ENCODE assay signal across 8 cellular contexts in the genomic region with DNA sequence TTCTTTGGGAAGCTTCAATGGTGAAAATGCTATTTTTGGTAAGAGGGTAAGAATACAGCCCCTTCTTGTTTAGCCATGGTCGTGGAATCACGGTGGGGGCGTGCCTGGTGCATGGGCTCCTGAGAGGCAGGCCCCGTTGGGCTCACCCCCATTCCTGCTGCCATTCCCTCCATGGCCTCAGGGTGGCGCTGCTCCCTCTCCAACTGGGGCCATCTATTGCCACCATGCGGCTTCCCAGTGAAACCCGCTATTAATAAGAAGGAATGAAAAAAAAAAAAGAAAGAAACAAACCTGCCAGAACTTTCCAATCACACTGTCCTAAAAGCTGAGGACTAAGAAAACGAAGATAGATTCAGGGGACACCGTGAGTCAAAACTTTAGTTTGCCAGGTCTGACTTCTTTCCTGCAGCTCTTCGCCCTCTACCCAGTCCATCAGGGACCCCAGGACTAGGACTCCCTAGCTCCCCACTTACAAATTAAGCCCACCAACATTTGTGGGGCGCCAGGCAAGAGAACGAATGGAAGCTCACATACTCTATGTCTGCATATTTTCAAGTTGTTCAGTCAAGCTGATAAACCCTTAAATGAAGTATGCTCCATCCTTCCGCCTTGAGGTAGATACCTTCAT. TPM values are rescaled to one million over a fixed set of nuclear protein-coding genes. Genes with fewer than 3 reads are reported as not detected.
DNase-seq lines count a peak whose midpoint lies in the region; ATAC-seq, FAIRE-seq and TF ChIP-seq lines count a peak whose summit lies in the region.

No MANE protein-coding gene starts in this region.

- H3K4me1 Mint-ChIP-seq in chondrocyte (ENCODE audit: low read depth): peaks cover 16% of the 10 kb centered on the region

- intact Hi-C loops in HepG2 (cut with micrococcal nuclease; ENCODE audit: unreplicated experiment): loop anchor here (1.0 kb wide), 5 partner anchors 23 to 120 kb away; no protein-coding TSS in a partner anchor

- H3K9me3 Mint-ChIP-seq in chondrocyte (ENCODE audit: low read depth): no peaks in the 10 kb centered on the region

- in situ Hi-C loops in HepG2 (cut with HindIII; ENCODE audit: extremely low pct_ligation_motif_present, low pct_unique_long_range_greater_than_20kb): loop anchor here (5.0 kb wide), 2 partner anchors 70 to 120 kb away; no protein-coding TSS in a partner anchor

- no TSS peak for BruUV-seq in HepG2 (replicated peaks; lab: Mats Ljungman, UMichigan)

- H3K4me2 ChIP-seq in HepG2 (ENCODE audit: low read depth, low read length): peak overlapping the region; percentile 48

- FAIRE-seq in HepG2 (lab: Jason Lieb, UNC): peak; percentile 52

- no peak for TF ChIP-seq POLR2A in HepG2 (IDR thresholded peaks at IDR 0.05; ENCODE audit: insufficient read depth in 1 of 2, low read depth in 2 of 2, low read length in 2 of 2)

- H3K27ac Mint-ChIP-seq in chondrocyte (ENCODE audit: unreplicated experiment): no peak overlapping the region

- CTCF ChIA-PET in HepG2 (lab: Yijun Ruan, JAX; ENCODE audit: low intra/inter-chr PET ratio, low total read pairs): interaction anchor here (0.6 to 4.1 kb wide), 10 partner anchors 68 to 149 kb away, joined by 3 to 75 read pairs (median 4); no protein-coding TSS in a partner anchor

- no peak overlapping the region for H3K9ac ChIP-seq in HepG2 (ENCODE audit: insufficient read depth, low read depth, low read length)

- ATAC-seq in HG02759 (IDR thresholded peaks at IDR 0.05; ENCODE audit: unreplicated experiment) (peak; percentile 68), HepG2 (peak; percentile 91), HG03196 (IDR thresholded peaks at IDR 0.05; ENCODE audit: unreplicated experiment) (no peak)

- no peak overlapping the region for H3K4me3 Mint-ChIP-seq in chondrocyte (ENCODE audit: unreplicated experiment)

- no peaks in the 10 kb centered on the region for H3K36me3 ChIP-seq in HepG2 (replicated peaks in 1 of 2; ENCODE audit: control insufficient read depth in 1 of 2, insufficient read depth in 2 of 2, low read length in 2 of 2)

- POLR2A ChIA-PET in HepG2 (lab: Yijun Ruan, JAX): interaction anchor here (1.5 kb wide), 1 partner anchor 114 kb away, joined by 3 read pairs; no protein-coding TSS in a partner anchor

- TF ChIP-seq CTCF in chondrocyte (IDR thresholded peaks at IDR 0.05) (peak; percentile 99), HepG2 (CRISPR knock-in tag; IDR thresholded peaks at IDR 0.05) (peak; percentile 94)

- H3K27ac ChIP-seq in HepG2 (ENCODE audit: extremely low read length, insufficient read depth, low read length): no peak overlapping the region

- DNase-seq in GDM1 (lab: John Stamatoyannopoulos, UW) (peak; percentile 67), NCI-H2227 treated with DMSO at 0.1 percent for 48 hours (lab: John Stamatoyannopoulos, UW) (peak; percentile 21), chondrocyte (ENCODE audit: low spot score) (no peak), HepG2 (ENCODE audit: low spot score) (peak; percentile 62)
- peak; percentile 71 to 85 for DNase-seq in activated CD4-positive, alpha-beta T cell treated with anti-CD3 and anti-CD28 coated beads for 4 hours
- peak; percentile 73 to 80 (median 74) for DNase-seq in stimulated activated CD4-positive, alpha-beta T cell treated with anti-CD3 and anti-CD28 coated beads, TNF-alpha, amount 100 ng/mL, for 4 hours (ENCODE audit: low read depth in 3 of 3)

- 23% methylated on average over 13 of the region's 13 CpGs for WGBS in HepG2 (ENCODE audit: low lambda C conversion rate)

- peaks cover 51% of the 10 kb centered on the region for H3K4me1 ChIP-seq in HepG2 (ENCODE audit: insufficient read depth, low read length)

- H3K27me3 ChIP-seq in HepG2 (ENCODE audit: control insufficient read depth in 1 of 2, insufficient read depth in 2 of 2, low read length in 2 of 2): no peaks in the 10 kb centered on the region

- TF ChIP-seq EP300 in HepG2 (IDR thresholded peaks at IDR 0.05; ENCODE audit: low read depth in 2 of 2, low read length in 2 of 2): no peak
- TF ChIP-seq EP300 in HepG2 (CRISPR knock-in tag; IDR thresholded peaks at IDR 0.05; ENCODE audit: borderline replicate concordance): no peak

- no peaks in the 10 kb centered on the region for H3K9me3 ChIP-seq in HepG2 (ENCODE audit: low read length)

- H3K27me3 Mint-ChIP-seq in chondrocyte (ENCODE audit: low read depth): no peaks in the 10 kb centered on the region

- no peaks in the 10 kb centered on the region for H3K36me3 Mint-ChIP-seq in chondrocyte (ENCODE audit: low read depth)

- H3K4me3 ChIP-seq in HepG2 (replicated peaks in 1 of 3; ENCODE audit: insufficient read depth in 1 of 3, low read depth in 2 of 3, low read length in 3 of 3): no peak overlapping the region

- no peak overlapping the region for H2AFZ ChIP-seq in HepG2 (ENCODE audit: low read length)

- no peaks in the 10 kb centered on the region for H4K20me1 ChIP-seq in HepG2 (ENCODE audit: insufficient read depth, low read length)

- TF ChIP-seq RAD21 in HepG2 (CRISPR knock-in tag; IDR thresholded peaks at IDR 0.05): peak; percentile 93

- no peaks in the 10 kb centered on the region for H3K79me2 ChIP-seq in HepG2 (ENCODE audit: insufficient read depth, low read length)

TF ChIP-seq in HepG2, 621 proteins besides CTCF, POLR2A, EP300 and RAD21 (continues in another document):
- TF ChIP-seq FOXO1 (CRISPR knock-in tag; IDR thresholded peaks at IDR 0.05) (0 out of 2 replicates have a peak, but pooled peaks have one; percentile 30), XRCC5 (optimal IDR thresholded peaks at IDR 0.05; ENCODE audit: low read length) (peak; percentile 74), KAT8 (CRISPR knock-in tag; IDR thresholded peaks at IDR 0.05) (0 out of 2 replicates have a peak, but pooled peaks have one; percentile 27), HOXA7 (CRISPR knock-in tag; IDR thresholded peaks at IDR 0.05) (no peak), ZSCAN20 (CRISPR knock-in tag; IDR thresholded peaks at IDR 0.05; ENCODE audit: borderline replicate concordance) (no peak), RFXAP (CRISPR knock-in tag; IDR thresholded peaks at IDR 0.05; ENCODE audit: borderline replicate concordance) (no peak), ZNF572 (CRISPR knock-in tag; IDR thresholded peaks at IDR 0.05) (no peak), SMC3 (IDR thresholded peaks at IDR 0.05; ENCODE audit: low read length) (peak; percentile 92), AGO2 (optimal IDR thresholded peaks at IDR 0.05; ENCODE audit: low read depth, low read length) (no peak), ZNF549 (CRISPR knock-in tag; IDR thresholded peaks at IDR 0.05) (no peak), SOX6 (IDR thresholded peaks at IDR 0.05) (no peak), SOX6 (CRISPR knock-in tag; IDR thresholded peaks at IDR 0.05) (peak; percentile 41; the same call in 1 of the 2 replicates), ZNF282 (IDR thresholded peaks at IDR 0.05; ENCODE audit: partially characterized antibody) (no peak), IRF2 (CRISPR knock-in tag; IDR thresholded peaks at IDR 0.05) (peak; percentile 59), ZNF362 (CRISPR knock-in tag; IDR thresholded peaks at IDR 0.05; ENCODE audit: borderline replicate concordance) (peak; percentile 85), FOXA3 (CRISPR knock-in tag; IDR thresholded peaks at IDR 0.05) (peak; percentile 24; the same call in 1 of the 2 replicates), MYC (CRISPR knock-in tag; IDR thresholded peaks at IDR 0.05; ENCODE audit: borderline replicate concordance) (peak; percentile 47; the same call in 1 of the 2 replicates)
- TF ChIP-seq, protein P1, sequence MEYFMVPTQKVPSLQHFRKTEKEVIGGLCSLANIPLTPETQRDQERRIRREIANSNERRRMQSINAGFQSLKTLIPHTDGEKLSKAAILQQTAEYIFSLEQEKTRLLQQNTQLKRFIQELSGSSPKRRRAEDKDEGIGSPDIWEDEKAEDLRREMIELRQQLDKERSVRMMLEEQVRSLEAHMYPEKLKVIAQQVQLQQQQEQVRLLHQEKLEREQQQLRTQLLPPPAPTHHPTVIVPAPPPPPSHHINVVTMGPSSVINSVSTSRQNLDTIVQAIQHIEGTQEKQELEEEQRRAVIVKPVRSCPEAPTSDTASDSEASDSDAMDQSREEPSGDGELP (IDR thresholded peaks at IDR 0.05; ENCODE audit: borderline replicate concordance, low read depth): no peak

RNA-seq across cellular contexts. Expression of gene ABHD2, which starts 30.6 kb away (rescaled TPM):
- 50.0 to 58.5 TPM (median 50.5 TPM) in 3 replicates for total RNA-seq in chondrocyte
- 12.2 and 22.4 TPM in 2 replicates for total RNA-seq in HepG2 (2016; rRNA removed; fragmentation: Illumina TruSeq; extraction: Trizol)
- 15.9 and 19.0 TPM in 2 replicates for total RNA-seq in HepG2 (2016; cell fraction: cytosol; rRNA removed; fragmentation: Illumina TruSeq; extraction: Trizol; ENCODE audit: low read depth)
- 10.3 and 18.8 TPM in 2 replicates for total RNA-seq in HepG2 (2016; cell fraction: insoluble cytoplasmic fraction; rRNA removed; fragmentation: Illumina TruSeq; extraction: Trizol)
- 6.0 and 7.4 TPM in 2 replicates for total RNA-seq in HepG2 (2016; cell fraction: membrane; rRNA removed; fragmentation: Illumina TruSeq; extraction: Trizol)
- total RNA-seq in HepG2 (2016; cell fraction: nucleus; rRNA removed; fragmentation: Illumina TruSeq; extraction: Trizol): 23.2 and 26.5 TPM in 2 replicates
- 14.8 and 16.9 TPM in 2 replicates for polyA plus RNA-seq in HepG2 (2011; rRNA removed)
- polyA plus RNA-seq in HepG2 (2011; cell fraction: cytosol; rRNA removed): 11.8 and 13.6 TPM in 2 replicates
- 11.3 and 12.7 TPM in 2 replicates for polyA plus RNA-seq in HepG2 (2011; cell fraction: nucleus; rRNA removed)
- 11.9 and 13.1 TPM in 2 replicates for polyA plus RNA-seq in HepG2 (2012)
- 0.63 and 1.1 TPM in 2 replicates for polyA plus RNA-seq in HepG2 (2016; cell fraction: cytosol; fragmentation: Illumina TruSeq; extraction: Trizol; ENCODE audit: low read depth)
- polyA plus RNA-seq in HepG2 (2016; cell fraction: insoluble cytoplasmic fraction; fragmentation: Illumina TruSeq; extraction: Trizol; ENCODE audit: low read depth): 5.3 and 6.4 TPM in 2 replicates
- polyA plus RNA-seq in HepG2 (2016; cell fraction: membrane; fragmentation: Illumina TruSeq; extraction: Trizol; ENCODE audit: low read depth): 0.93 and 1.0 TPM in 2 replicates
- polyA plus RNA-seq in HepG2 (2016; cell fraction: nucleus; fragmentation: Illumina TruSeq; extraction: Trizol; ENCODE audit: insufficient read depth, low read depth): 12.2 and 14.4 TPM in 2 replicates
- polyA minus RNA-seq in HepG2 (2011; rRNA and poly(A)+ RNA removed; ENCODE audit: low replicate concordance): 91.3 and 104 TPM in 2 replicates
- 14.3 and 22.4 TPM in 2 replicates for polyA minus RNA-seq in HepG2 (2011; cell fraction: cytosol; rRNA and poly(A)+ RNA removed)
- 20.5 and 26.2 TPM in 2 replicates for polyA minus RNA-seq in HepG2 (2011; cell fraction: nucleus; rRNA and poly(A)+ RNA removed)
